ENCODE assay signal across 7 cellular contexts in genomic region chr3:137970914-137971831, GRCh38. TPM values are rescaled to one million over a fixed set of nuclear protein-coding genes. Genes with fewer than 3 reads are reported as not detected.
A peak's percentile ranks its signal among the peaks of the same experiment; 100 is the strongest.
DNase-seq lines count a peak whose midpoint lies in the region; ATAC-seq and TF ChIP-seq lines count a peak whose summit lies in the region.

No MANE protein-coding gene starts in this region.

- H3K4me2 ChIP-seq in SU-DHL-6 (ENCODE audit: low read depth, low read length, poor library complexity, severe bottlenecking): no peak overlapping the region
- peak overlapping the region; percentile 72 for H3K4me2 ChIP-seq in hepatocyte

- in situ Hi-C loops in GM13976 (cut with MboI; ENCODE audit: low sequenced_read_pairs, unreplicated experiment): no loop called here

- H2AFZ ChIP-seq in SU-DHL-6 (ENCODE audit: low read depth, low read length, severe bottlenecking) (peak overlapping the region; percentile 53), hepatocyte (peak overlapping the region; percentile 70)

- 20% methylated on average over 18 of the region's 18 CpGs for WGBS in hepatocyte (ENCODE audit: low lambda C conversion rate, missing lambda C conversion rate)

- ATAC-seq in HG02642 (IDR thresholded peaks at IDR 0.05; ENCODE audit: poor library complexity, unreplicated experiment): peak; percentile 98

- no peaks in the 10 kb centered on the region for H3K9me3 ChIP-seq in SU-DHL-6 (ENCODE audit: insufficient read depth, low read length)
- no peaks in the 10 kb centered on the region for H3K9me3 ChIP-seq in hepatocyte (ENCODE audit: low read depth)

- no peaks in the 10 kb centered on the region for H3K4me1 ChIP-seq in hepatocyte (ENCODE audit: insufficient read depth)

- H3K27ac ChIP-seq in SU-DHL-6 (ENCODE audit: low read depth, low read length) (no peak overlapping the region), hepatocyte (no peak overlapping the region)

- DNase-seq in GM13976 (ENCODE audit: low spot score) (peak; percentile 58), NCI-H1105 treated with DMSO at 0.1 percent for 48 hours (lab: John Stamatoyannopoulos, UW) (peak; percentile 85), anterior cingulate cortex (lab: John Stamatoyannopoulos, UW) (peak in 53 of 58 donors; percentile 4 to 80 (median 40)), hepatocyte (ENCODE audit: low spot score) (peak; percentile 89), skeletal muscle cell (ENCODE audit: low read depth) (peak; percentile 6)

- TF ChIP-seq CTCF in GM13976 (IDR thresholded peaks at IDR 0.05; ENCODE audit: borderline replicate concordance, control extremely low read depth, extremely low read depth, insufficient read depth, missing control alignments) (peak; percentile 72), SU-DHL-6 (IDR thresholded peaks at IDR 0.05; ENCODE audit: insufficient read depth, low read length, poor library complexity, severe bottlenecking) (peak; percentile 81), hepatocyte (IDR thresholded peaks at IDR 0.05; ENCODE audit: poor library complexity) (peak; percentile 85)

- H3K4me3 ChIP-seq in SU-DHL-6 (ENCODE audit: insufficient read depth, low read length, poor library complexity, severe bottlenecking): no peak overlapping the region
- H3K4me3 ChIP-seq in hepatocyte: no peak overlapping the region
- H3K4me3 ChIP-seq in skeletal muscle cell (ENCODE audit: low read depth, low read length): no peak overlapping the region

- H3K9me2 ChIP-seq in SU-DHL-6 (replicated peaks; ENCODE audit: insufficient read depth, low read length) (no peaks in the 10 kb centered on the region), hepatocyte (replicated peaks; ENCODE audit: insufficient read depth) (no peaks in the 10 kb centered on the region)

- H4K20me1 ChIP-seq in SU-DHL-6 (ENCODE audit: low read depth, low read length) (no peaks in the 10 kb centered on the region), hepatocyte (ENCODE audit: insufficient read depth, poor library complexity, severe bottlenecking) (no peaks in the 10 kb centered on the region)

- no peaks in the 10 kb centered on the region for H3K79me2 ChIP-seq in SU-DHL-6 (ENCODE audit: insufficient read depth, low read length)
- H3K79me2 ChIP-seq in hepatocyte: no peaks in the 10 kb centered on the region

- H3K36me3 ChIP-seq in SU-DHL-6 (ENCODE audit: low read length) (no peaks in the 10 kb centered on the region), hepatocyte (replicated peaks; ENCODE audit: insufficient read depth, low read depth) (no peaks in the 10 kb centered on the region)

- no peaks in the 10 kb centered on the region for H3F3A ChIP-seq in SU-DHL-6 (ENCODE audit: insufficient read depth)

- H3K27me3 ChIP-seq in SU-DHL-6 (ENCODE audit: low read length) (no peaks in the 10 kb centered on the region), hepatocyte (no peaks in the 10 kb centered on the region)

- no peak overlapping the region for H3K9ac ChIP-seq in SU-DHL-6 (ENCODE audit: low read length)

RNA-seq across cellular contexts. Expression of gene CLDN18, which starts 38.8 kb away (rescaled TPM):
- 73.0 and 91.5 TPM in 2 replicates for total RNA-seq in hepatocyte
- polyA plus RNA-seq in hepatocyte: 25.7 and 36.4 TPM in 2 replicates

Comparison
In these comparisons a context has a peak if more than half of its experiments do, and no peak if none do; other contexts are left out.
1. DNase-seq: peak in every context shown above with its lines; median percentile 89 in hepatocyte; 85 in NCI-H1105 treated with DMSO at 0.1 percent for 48 hours; 58 in GM13976; 40 in anterior cingulate cortex; 6 in skeletal muscle cell.